In genomic region chr7:32964411-32965159, GRCh38 we compare ENCODE assay signal across 7 cellular contexts. TPM values are rescaled to one million over a fixed set of nuclear protein-coding genes. Genes with fewer than 3 reads are reported as not detected.
DNase-seq lines count a peak whose midpoint lies in the region; ATAC-seq, FAIRE-seq and TF ChIP-seq lines count a peak whose summit lies in the region.
"Not testable (repeated sequence)": the region's sequence is repeated elsewhere in the genome, so short reads cannot be mapped to it uniquely, and the experiment has no call there.

No MANE protein-coding gene starts in this region.

- not testable (repeated sequence) for H4K20me1 ChIP-seq in OCI-LY3 (ENCODE audit: insufficient read depth, low read length)

- not testable (repeated sequence) for H3K4me1 ChIP-seq in OCI-LY3 (ENCODE audit: low read length); ascending aorta
- H3K4me1 ChIP-seq in heart left ventricle = peaks cover 0 to 28% (median 15%) of the 10 kb centered on the region in 12 donors

- FAIRE-seq in GM18507 (lab: Jason Lieb, UNC) = peak; percentile 95

- 22 to 27% (median 25%) methylated on average over 6 to 7 of the region's 8 CpGs for WGBS in heart left ventricle, 4 donors

- H3K27ac ChIP-seq in OCI-LY3 (ENCODE audit: low read length); ascending aorta: not testable (repeated sequence)
- H3K27ac ChIP-seq in heart left ventricle = peak overlapping the region in 6 of 12 donors; percentile 24 to 56 (median 44)

- intact Hi-C loops in ascending aorta (cut with DNase I); heart left ventricle (cut with DNase I): not testable (repeated sequence)

- peak overlapping the region; percentile 46 for H3K4me2 ChIP-seq in OCI-LY3 (ENCODE audit: low read length)

- H3K4me3 ChIP-seq in OCI-LY3 (ENCODE audit: low read length) (peak overlapping the region; percentile 37; the same call in 1 of the 2 replicates), heart left ventricle (peak overlapping the region in 1 of 12 donors; percentile 4)
- not testable (repeated sequence) for H3K4me3 ChIP-seq in ascending aorta

- H3K27me3 ChIP-seq in OCI-LY3 (ENCODE audit: low read depth, low read length); ascending aorta; heart left ventricle: not testable (repeated sequence)

- TF ChIP-seq CTCF in OCI-LY3 (IDR thresholded peaks at IDR 0.05; ENCODE audit: low read depth, low read length) = peak; percentile 26
- TF ChIP-seq CTCF in ascending aorta (IDR thresholded peaks at IDR 0.05) = peak in 2 of 3 experiments; percentile 13 to 25
- TF ChIP-seq CTCF in heart left ventricle (IDR thresholded peaks at IDR 0.05) = peak in 10 of 12 donors; percentile 14 to 43 (median 36)
- not testable (repeated sequence) for TF ChIP-seq CTCF in omental fat pad (IDR thresholded peaks at IDR 0.05)

- H3K79me2 ChIP-seq in OCI-LY3 (ENCODE audit: low read length) = not testable (repeated sequence)

- H3K36me3 ChIP-seq in OCI-LY3 (replicated peaks; ENCODE audit: low read depth, low read length); ascending aorta; heart left ventricle: not testable (repeated sequence)

- H3K9ac ChIP-seq in OCI-LY3 (ENCODE audit: low read length) = not testable (repeated sequence)

- not testable (repeated sequence) for DNase-seq in GM18507 (ENCODE audit: extremely low spot score, insufficient read length, low read depth); ascending aorta (ENCODE audit: low spot score in 2 of 2); heart left ventricle; omental fat pad (ENCODE audit: low spot score)

- H2AFZ ChIP-seq in OCI-LY3 (ENCODE audit: low read depth, low read length) = peak overlapping the region; percentile 83; the same call in 1 of the 2 replicates

- not testable (repeated sequence) for H3K9me3 ChIP-seq in OCI-LY3 (ENCODE audit: insufficient read depth, low read length); ascending aorta; heart left ventricle

- peak; percentile 97 for ATAC-seq in GM21619 (IDR thresholded peaks at IDR 0.05; ENCODE audit: unreplicated experiment)
- peak; percentile 92 for ATAC-seq in HG03108 (IDR thresholded peaks at IDR 0.05; ENCODE audit: unreplicated experiment)
- peak; percentile 39 to 87 (median 82) for ATAC-seq in heart left ventricle
- ATAC-seq in omental fat pad (ENCODE audit: low FRiP score) = peak; percentile 85

- not testable (repeated sequence) for TF ChIP-seq POLR2A in heart left ventricle (IDR thresholded peaks at IDR 0.05)

RNA-seq across cellular contexts. Expression of gene FKBP9, which starts 7.3 kb away (rescaled TPM):
- 302 TPM for total RNA-seq in ascending aorta
- total RNA-seq in heart left ventricle = 100 to 1,000 TPM in 7 of 9 donors, 10 to 100 TPM in 2; 91.1 to 146 (median 130) TPM
- 10 to 100 TPM; 37.1 to 56.2 TPM for polyA plus RNA-seq in heart left ventricle
- 100 to 1,000 TPM in 1 of 4 donors, 10 to 100 TPM in 3; 86.0 to 269 (median 91.3) TPM for total RNA-seq in omental fat pad
